11 cellular contexts compared by ENCODE assay signal in the genomic region with DNA sequence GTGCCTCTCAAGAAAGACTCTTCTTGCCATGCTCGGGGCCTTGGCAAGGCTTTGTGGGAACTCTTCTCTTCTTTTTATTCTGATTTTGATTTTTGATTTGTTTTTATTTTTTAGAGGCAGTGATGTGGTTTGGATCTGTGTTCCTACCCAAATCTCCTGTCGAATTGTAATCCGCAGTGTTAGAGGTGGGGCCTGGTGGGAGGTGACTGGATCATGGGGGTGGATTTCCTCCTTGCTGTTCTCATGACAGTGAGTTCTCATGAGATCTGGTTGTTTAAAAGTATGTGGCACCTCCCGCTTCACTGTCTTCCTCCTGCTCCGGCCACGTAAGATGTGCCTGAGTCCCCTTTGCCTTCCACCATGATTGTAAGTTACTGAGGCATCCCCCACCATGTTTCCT.
DNase-seq lines count a peak whose midpoint lies in the region; ATAC-seq lines count a peak whose summit lies in the region.
"Had no signal": no experiment of that assay in that cellular context is flagged by ENCODE, and none has a peak within 500 bp of the region (broad histone marks: within the 10 kb centered on the region; RNA-seq: fewer than 3 reads in every experiment).

No MANE protein-coding gene starts in this region.

- H3K27ac Mint-ChIP-seq in activated naive CD8-positive, alpha-beta T cell: peak overlapping the region; percentile 3
- H3K27ac Mint-ChIP-seq in activated naive CD8-positive, alpha-beta T cell treated with anti-CD3 and anti-CD28 coated beads for 36 hours: no peak overlapping the region
- peak overlapping the region; percentile 32 for H3K27ac Mint-ChIP-seq in T-helper 17 cell
- peak overlapping the region; percentile 9 for H3K27ac Mint-ChIP-seq in central memory CD8-positive, alpha-beta T cell (ENCODE audit: low read depth)
- H3K27ac Mint-ChIP-seq: CD4-positive, alpha-beta T cell had no signal

- no peak for ATAC-seq in T-helper 17 cell
- no peak for ATAC-seq in central memory CD8-positive, alpha-beta T cell (replicated peaks; ENCODE audit: extremely low read depth, poor library complexity, severe bottlenecking)

- DNase-seq in activated naive CD8-positive, alpha-beta T cell treated with anti-CD3 and anti-CD28 coated beads for 36 hours: no peak
- DNase-seq in T-helper 17 cell: no peak
- DNase-seq in central memory CD8-positive, alpha-beta T cell (ENCODE audit: low spot score in 2 of 2): no peak
- DNase-seq in activated CD8-positive, alpha-beta memory T cell treated with anti-CD3 and anti-CD28 coated beads, Interleukin-2, amount 50 U/mL, for 4 hours: no peak
- DNase-seq in MV-4-11 (lab: John Stamatoyannopoulos, UW): no peak
- DNase-seq: ACHN; Caco-2; CD4-positive, alpha-beta T cell; GM23248 had no signal

- peaks cover 12% of the 10 kb centered on the region for H3K36me3 Mint-ChIP-seq in activated naive CD8-positive, alpha-beta T cell
- H3K36me3 Mint-ChIP-seq in activated naive CD8-positive, alpha-beta T cell treated with anti-CD3 and anti-CD28 coated beads for 36 hours: peaks cover 8% of the 10 kb centered on the region
- H3K36me3 Mint-ChIP-seq in T-helper 17 cell (ENCODE audit: low read depth): peaks cover 11% of the 10 kb centered on the region
- H3K36me3 Mint-ChIP-seq in central memory CD8-positive, alpha-beta T cell (ENCODE audit: insufficient read depth): peaks cover 12% of the 10 kb centered on the region

- no peaks in the 10 kb centered on the region for H3K27me3 Mint-ChIP-seq in activated naive CD8-positive, alpha-beta T cell
- no peaks in the 10 kb centered on the region for H3K27me3 Mint-ChIP-seq in activated naive CD8-positive, alpha-beta T cell treated with anti-CD3 and anti-CD28 coated beads for 36 hours
- H3K27me3 Mint-ChIP-seq in T-helper 17 cell: no peaks in the 10 kb centered on the region
- no peaks in the 10 kb centered on the region for H3K27me3 Mint-ChIP-seq in central memory CD8-positive, alpha-beta T cell
- H3K27me3 Mint-ChIP-seq: CD4-positive, alpha-beta T cell had no signal

- H3K4me1 Mint-ChIP-seq in activated naive CD8-positive, alpha-beta T cell (ENCODE audit: low read depth): no peaks in the 10 kb centered on the region
- no peaks in the 10 kb centered on the region for H3K4me1 Mint-ChIP-seq in activated naive CD8-positive, alpha-beta T cell treated with anti-CD3 and anti-CD28 coated beads for 36 hours
- peaks cover 7% of the 10 kb centered on the region for H3K4me1 Mint-ChIP-seq in T-helper 17 cell
- no peaks in the 10 kb centered on the region for H3K4me1 Mint-ChIP-seq in central memory CD8-positive, alpha-beta T cell

- no peaks in the 10 kb centered on the region for H3K9me3 Mint-ChIP-seq in activated naive CD8-positive, alpha-beta T cell (ENCODE audit: low read depth)
- no peaks in the 10 kb centered on the region for H3K9me3 Mint-ChIP-seq in activated naive CD8-positive, alpha-beta T cell treated with anti-CD3 and anti-CD28 coated beads for 36 hours
- H3K9me3 Mint-ChIP-seq in central memory CD8-positive, alpha-beta T cell: no peaks in the 10 kb centered on the region
- H3K9me3 Mint-ChIP-seq: CD4-positive, alpha-beta T cell had no signal

- H3K9me3 ChIP-seq in T-helper 17 cell (ENCODE audit: control insufficient read depth, low read length, poor library complexity, severe bottlenecking): no peaks in the 10 kb centered on the region
- H3K9me3 ChIP-seq: Caco-2, HAP-1 had no signal

- H3K4me3 Mint-ChIP-seq in activated naive CD8-positive, alpha-beta T cell: no peak overlapping the region
- H3K4me3 Mint-ChIP-seq in activated naive CD8-positive, alpha-beta T cell treated with anti-CD3 and anti-CD28 coated beads for 36 hours: no peak overlapping the region
- peak overlapping the region; percentile 28 for H3K4me3 Mint-ChIP-seq in T-helper 17 cell
- H3K4me3 Mint-ChIP-seq in central memory CD8-positive, alpha-beta T cell: no peak overlapping the region
- H3K4me3 Mint-ChIP-seq: CD4-positive, alpha-beta T cell had no signal
